Comparison of ENCODE assay signal across 33 cellular contexts in genomic region chr9:89173072-89173471, GRCh38. TPM values are rescaled to one million over a fixed set of nuclear protein-coding genes. Genes with fewer than 3 reads are reported as not detected.
"Had no signal": no experiment of that assay in that cellular context is flagged by ENCODE, and none has a peak within 500 bp of the region (broad histone marks: within the 10 kb centered on the region; RNA-seq: fewer than 3 reads in every experiment).

No MANE protein-coding gene starts in this region.

- H3K4me3 ChIP-seq: MG63, Peyer's patch had no signal

- DNase-seq: activated B cell treated with CpG ODN at 0.5 μM for 24 hours; activated CD4-positive, alpha-beta T cell treated with anti-CD3 and anti-CD28 coated beads for 4 hours; activated CD4-positive, CD25-positive, alpha-beta regulatory T cell treated with anti-CD3 and anti-CD28 coated beads, Interleukin-2, amount 50 U/mL, for 72 hours; activated CD8-positive, alpha-beta T cell treated with anti-CD3 and anti-CD28 coated beads, Interleukin-2, amount 10 ng/mL, durations not matched to agents 7 days and 5 days; activated naive CD4-positive, alpha-beta T cell treated with anti-CD3 and anti-CD28 coated beads, Interleukin-2, amount 10 ng/mL, durations not matched to agents 7 days and 5 days; activated naive CD8-positive, alpha-beta T cell treated with anti-CD3 and anti-CD28 coated beads, Interleukin-2, amount 50 U/mL, for 24 hours; activated T-cell treated with anti-CD3 and anti-CD28 coated beads, Interleukin-2, amount 50 U/mL, for 24 hours; anterior cingulate cortex; caudate nucleus; cerebellar nuclear complex; Kasumi-1; KBM-7; MG63; NCI-H1048; NCI-H1436 treated with DMSO at 0.1 percent for 48 hours; NCI-H1694 treated with DMSO at 0.1 percent for 48 hours; NCI-H2029; NCI-H345; NCI-H526; NCI-H748 treated with DMSO at 0.1 percent for 48 hours; NK-92 treated with Interleukin-12 subunit alpha and Interleukin-12 subunit beta, amount 100 ng/mL, for 24 hours; PC-3; Peyer's patch; SIG-M5; T-cell; T-helper 2 cell; T-helper 9 cell had no signal

- H3K27ac ChIP-seq: Peyer's patch, RWPE1, VCaP had no signal

- H3K9me3 Mint-ChIP-seq: activated B cell treated with CpG ODN at 0.5 μM for 24 hours; activated naive CD4-positive, alpha-beta T cell treated with anti-CD3 and anti-CD28 coated beads, Interleukin-2, amount 10 ng/mL, durations not matched to agents 7 days and 5 days; activated naive CD8-positive, alpha-beta T cell treated with anti-CD3 and anti-CD28 coated beads, Interleukin-2, amount 50 U/mL, for 24 hours; activated T-cell treated with anti-CD3 and anti-CD28 coated beads, Interleukin-2, amount 50 U/mL, for 24 hours; activated T-helper 1 cell treated with anti-CD3 and anti-CD28 coated beads, Interleukin-12 subunit alpha, Interleukin-12 subunit beta, Interleukin-2, Interleukin-4 antibody, amounts not matched to agents 30 ng/mL and 10 ng/mL and 1 ng/mL, durations not matched to agents 14 hours and 24 hours and 36 hours; brain; T-cell had no signal

- H3K36me3 Mint-ChIP-seq: activated naive CD4-positive, alpha-beta T cell treated with anti-CD3 and anti-CD28 coated beads, Interleukin-2, amount 10 ng/mL, durations not matched to agents 7 days and 5 days; activated naive CD8-positive, alpha-beta T cell; T-cell had no signal

- H3K36me3 ChIP-seq: MG63, Peyer's patch had no signal

- H3K4me1 Mint-ChIP-seq: activated B cell treated with CpG ODN at 0.5 μM for 24 hours had no signal

- H3K4me3 Mint-ChIP-seq: activated B cell treated with CpG ODN at 0.5 μM for 24 hours; activated CD8-positive, alpha-beta T cell treated with anti-CD3 and anti-CD28 coated beads, Interleukin-2, amount 10 ng/mL, durations not matched to agents 7 days and 5 days; activated naive CD4-positive, alpha-beta T cell treated with anti-CD3 and anti-CD28 coated beads, Interleukin-2, amount 10 ng/mL, durations not matched to agents 7 days and 5 days; activated naive CD8-positive, alpha-beta T cell; activated naive CD8-positive, alpha-beta T cell treated with anti-CD3 and anti-CD28 coated beads, Interleukin-2, amount 50 U/mL, for 24 hours; activated T-cell treated with anti-CD3 and anti-CD28 coated beads, Interleukin-2, amount 50 U/mL, for 24 hours; activated T-helper 1 cell treated with anti-CD3 and anti-CD28 coated beads, Interleukin-12 subunit alpha, Interleukin-12 subunit beta, Interleukin-2, Interleukin-4 antibody, amounts not matched to agents 30 ng/mL and 10 ng/mL and 1 ng/mL, durations not matched to agents 14 hours and 24 hours and 36 hours; T-cell had no signal

- H3K9me3 ChIP-seq: MG63, Peyer's patch had no signal

- H3K27ac Mint-ChIP-seq: activated B cell treated with CpG ODN at 0.5 μM for 24 hours; activated CD8-positive, alpha-beta T cell treated with anti-CD3 and anti-CD28 coated beads, Interleukin-2, amount 10 ng/mL, durations not matched to agents 7 days and 5 days; activated naive CD4-positive, alpha-beta T cell treated with anti-CD3 and anti-CD28 coated beads, Interleukin-2, amount 10 ng/mL, durations not matched to agents 7 days and 5 days; activated naive CD8-positive, alpha-beta T cell; activated naive CD8-positive, alpha-beta T cell treated with anti-CD3 and anti-CD28 coated beads, Interleukin-2, amount 50 U/mL, for 24 hours; activated T-cell treated with anti-CD3 and anti-CD28 coated beads, Interleukin-2, amount 50 U/mL, for 24 hours; activated T-helper 1 cell treated with anti-CD3 and anti-CD28 coated beads, Interleukin-12 subunit alpha, Interleukin-12 subunit beta, Interleukin-2, Interleukin-4 antibody, amounts not matched to agents 30 ng/mL and 10 ng/mL and 1 ng/mL, durations not matched to agents 14 hours and 24 hours and 36 hours; T-cell had no signal

- FAIRE-seq: bronchial epithelial cell had no signal

- H3K27me3 ChIP-seq: MG63 had no signal

RNA-seq across cellular contexts. Expression of gene SHC3, which starts 5.5 kb away (rescaled TPM):
- total RNA-seq: activated B cell treated with CpG ODN at 0.5 μM for 24 hours; activated CD8-positive, alpha-beta T cell treated with anti-CD3 and anti-CD28 coated beads, Interleukin-2, amount 10 ng/mL, durations not matched to agents 7 days and 5 days; activated T-helper 1 cell treated with anti-CD3 and anti-CD28 coated beads, Interleukin-12 subunit alpha, Interleukin-12 subunit beta, Interleukin-2, Interleukin-4 antibody, amounts not matched to agents 30 ng/mL and 10 ng/mL and 1 ng/mL, durations not matched to agents 14 hours and 24 hours and 36 hours had no signal
